Comparison of ENCODE assay signal across 8 cellular contexts in genomic region chr12:55737581-55738112, GRCh38. TPM values are rescaled to one million over a fixed set of nuclear protein-coding genes. Genes with fewer than 3 reads are reported as not detected.
DNase-seq lines count a peak whose midpoint lies in the region; ATAC-seq and TF ChIP-seq lines count a peak whose summit lies in the region.

No MANE protein-coding gene starts in this region.

- peak overlapping the region in 3 of 7 donors; percentile 9 to 90 (median 48) for H3K27ac Mint-ChIP-seq in CD14-positive monocyte
- peak overlapping the region; percentile 83 for H3K27ac Mint-ChIP-seq in type B pancreatic cell

- H3K27me3 Mint-ChIP-seq in CD14-positive monocyte (ENCODE audit: low read depth in 3 of 3) = peaks cover 17 to 24% (median 20%) of the 10 kb centered on the region in 3 donors
- H3K27me3 Mint-ChIP-seq in type B pancreatic cell = no peaks in the 10 kb centered on the region

- no peaks in the 10 kb centered on the region for H3K9me3 ChIP-seq in adipocyte (ENCODE audit: control insufficient read depth, low read length)

- H3K9me3 Mint-ChIP-seq in CD14-positive monocyte (peaks cover 0 to 2% (median 0%) of the 10 kb centered on the region in 7 donors), type B pancreatic cell (no peaks in the 10 kb centered on the region)

- H3K27me3 ChIP-seq in adipocyte (replicated peaks; ENCODE audit: control insufficient read depth, insufficient read depth, low read length) = no peaks in the 10 kb centered on the region

- ATAC-seq in HG03066 (IDR thresholded peaks at IDR 0.05; ENCODE audit: low read depth, unreplicated experiment) = peak; percentile 8
- ATAC-seq in HG02610 (IDR thresholded peaks at IDR 0.05; ENCODE audit: unreplicated experiment) = no peak

- DNase-seq in CD14-positive monocyte (ENCODE audit: low spot score) (no peak), adipocyte (ENCODE audit: low read depth) (no peak), left kidney (ENCODE audit: low read depth, low spot score) (peak; percentile 68), type B pancreatic cell (ENCODE audit: extremely low spot score, unreplicated experiment) (no peak), hepatic stellate cell (ENCODE audit: low spot score) (no peak)
- no peak for DNase-seq in stimulated activated CD4-positive, alpha-beta T cell treated with anti-CD3 and anti-CD28 coated beads, Interleukin-4, amount 100 ng/mL, for 1 hour

- peak overlapping the region in 1 of 2 donors; percentile 85 for H3K4me3 Mint-ChIP-seq in CD14-positive monocyte
- peak overlapping the region; percentile 89 for H3K4me3 Mint-ChIP-seq in type B pancreatic cell

- peaks cover 21% of the 10 kb centered on the region for H3K4me1 ChIP-seq in adipocyte (ENCODE audit: control insufficient read depth, insufficient read depth, low read length)

- peaks cover 27% of the 10 kb centered on the region for H3K4me1 Mint-ChIP-seq in CD14-positive monocyte
- peaks cover 32% of the 10 kb centered on the region for H3K4me1 Mint-ChIP-seq in type B pancreatic cell (ENCODE audit: unreplicated experiment)

- intact Hi-C loops in CD14-positive monocyte (cut with micrococcal nuclease) = loop anchor here (1.0 to 5.0 kb wide), 3 partner anchors 7 to 203 kb away; partner anchors contain the start of gene PYM1 (in 1 of the 2)

- H3K9ac ChIP-seq in adipocyte (ENCODE audit: low read length) = peak overlapping the region; percentile 89

- peak; percentile 18 for TF ChIP-seq CTCF in CD14-positive monocyte (IDR thresholded peaks at IDR 0.05)
- no peak for TF ChIP-seq CTCF in type B pancreatic cell (conservative IDR thresholded peaks at IDR 0.05)

- H3K36me3 ChIP-seq in adipocyte (ENCODE audit: control insufficient read depth, insufficient read depth, low read length, severe bottlenecking) = no peaks in the 10 kb centered on the region

- H3K4me3 ChIP-seq in adipocyte (ENCODE audit: low read length) = peak overlapping the region; percentile 91

- H3K36me3 Mint-ChIP-seq in CD14-positive monocyte (peaks cover 0 to 2% of the 10 kb centered on the region in 2 donors), type B pancreatic cell (no peaks in the 10 kb centered on the region)

RNA-seq across cellular contexts. Expression of gene GDF11, which starts 5.3 kb away (rescaled TPM):
- under 1 TPM; 0.08 to 0.09 TPM for polyA plus RNA-seq in CD14-positive monocyte
- 11.8 and 40.1 TPM in 2 replicates for total RNA-seq in type B pancreatic cell (ENCODE audit: low replicate concordance)

RNA-seq across cellular contexts. Expression of gene CD63, which starts 8.8 kb away (rescaled TPM):
- polyA plus RNA-seq in CD14-positive monocyte = 1,000 to 10,000 TPM in 1 of 2 donors, 100 to 1,000 TPM in 1; 988 to 1,099 TPM
- total RNA-seq in type B pancreatic cell (ENCODE audit: low replicate concordance) = 525 and 567 TPM in 2 replicates

RNA-seq across cellular contexts. Expression of gene RDH5, which starts 17.5 kb away (rescaled TPM):
- polyA plus RNA-seq in CD14-positive monocyte = 1 to 10 TPM; 1.2 TPM
- 7.4 and 14.1 TPM in 2 replicates for total RNA-seq in type B pancreatic cell (ENCODE audit: low replicate concordance)

RNA-seq across cellular contexts. Expression of gene BLOC1S1, which starts 21.8 kb away (rescaled TPM):
- polyA plus RNA-seq in CD14-positive monocyte = 100 to 1,000 TPM; 222 to 223 TPM
- 89.9 and 98.6 TPM in 2 replicates for total RNA-seq in type B pancreatic cell (ENCODE audit: low replicate concordance)

RNA-seq across cellular contexts. Expression of gene ITGA7, which starts 29.9 kb away (rescaled TPM):
- polyA plus RNA-seq in CD14-positive monocyte = under 1 TPM; 0.23 to 0.55 TPM
- total RNA-seq in type B pancreatic cell (ENCODE audit: low replicate concordance) = 10.4 and 39.2 TPM in 2 replicates
